In the genomic region with DNA sequence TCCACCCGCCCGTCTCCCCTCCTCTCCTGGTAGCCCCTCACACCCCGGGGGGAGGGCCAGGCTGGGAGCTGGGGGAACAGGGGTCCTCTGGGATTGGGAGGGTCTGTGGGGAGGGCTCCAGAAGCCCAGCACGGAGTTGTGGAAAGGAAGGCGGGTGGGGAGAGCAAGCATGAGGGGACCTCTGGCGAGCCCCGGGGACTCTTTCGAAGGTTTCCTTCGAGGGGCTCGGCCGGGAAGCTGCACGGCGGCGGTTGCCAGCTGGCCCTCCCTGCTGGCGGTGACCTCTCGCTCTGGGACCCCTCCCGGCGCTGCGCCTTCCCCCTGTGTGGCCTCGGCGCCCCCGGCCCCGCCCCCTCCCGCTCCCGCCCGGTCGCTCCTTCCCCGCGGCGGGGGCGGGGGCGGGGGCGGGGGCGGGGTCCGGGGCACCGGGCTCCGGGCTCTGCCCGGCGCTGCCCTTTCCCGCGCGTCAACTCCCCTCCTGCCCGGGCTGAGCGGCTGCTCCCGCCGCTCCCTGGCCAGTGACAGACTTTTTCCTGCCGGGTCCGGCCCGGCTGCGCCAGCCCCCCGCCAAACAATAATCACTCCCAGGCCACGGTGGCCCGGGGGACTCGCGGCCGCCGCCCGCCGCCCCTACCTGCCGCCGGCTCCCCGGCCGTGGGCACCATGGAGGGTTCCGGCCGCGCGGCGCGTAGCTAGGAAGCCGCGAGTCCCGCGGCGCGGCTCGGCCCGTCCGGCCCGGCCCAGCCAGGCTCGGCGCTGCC, we compare ENCODE assay signal across 7 cellular contexts. TPM values are rescaled to one million over a fixed set of nuclear protein-coding genes. Genes with fewer than 3 reads are reported as not detected.
DNase-seq lines count a peak whose midpoint lies in the region; ATAC-seq lines count a peak whose summit lies in the region.
"Had no signal": no experiment of that assay in that cellular context is flagged by ENCODE, and none has a peak within 500 bp of the region (broad histone marks: within the 10 kb centered on the region; RNA-seq: fewer than 3 reads in every experiment).

No MANE protein-coding gene starts in this region.

- H3K36me3 ChIP-seq in adipocyte (ENCODE audit: control insufficient read depth, insufficient read depth, low read length, severe bottlenecking) (no peaks in the 10 kb centered on the region), mucosa of stomach (ENCODE audit: control insufficient read depth, insufficient read depth, low read length) (no peaks in the 10 kb centered on the region)

- H3K4me3 ChIP-seq in adipocyte (ENCODE audit: low read length) = peak overlapping the region; percentile 80
- H3K4me3 ChIP-seq in mucosa of stomach (ENCODE audit: low read length) = no peak overlapping the region

- H3K27me3 ChIP-seq in adipocyte (replicated peaks; ENCODE audit: control insufficient read depth, insufficient read depth, low read length) (no peaks in the 10 kb centered on the region), mucosa of stomach (ENCODE audit: control insufficient read depth, insufficient read depth, low read length) (peaks cover 2% of the 10 kb centered on the region)

- H3K9me3 ChIP-seq in adipocyte (ENCODE audit: control insufficient read depth, low read length) (no peaks in the 10 kb centered on the region), mucosa of stomach (ENCODE audit: control insufficient read depth, low read length) (no peaks in the 10 kb centered on the region)

- H3K9ac ChIP-seq in adipocyte (ENCODE audit: low read length) (peak overlapping the region; percentile 92), mucosa of stomach (ENCODE audit: low read length) (peak overlapping the region; percentile 84)

- ATAC-seq in HG03135 (IDR thresholded peaks at IDR 0.05; ENCODE audit: unreplicated experiment) = no peak

- DNase-seq in Daoy (ENCODE audit: low read depth) (peak; percentile 41), adipocyte (ENCODE audit: low read depth) (peak; percentile 55), putamen (ENCODE audit: low spot score) (no peak), NCI-H1092 treated with DMSO at 0.1 percent for 48 hours (lab: John Stamatoyannopoulos, UW) (no peak)

- H3K4me1 ChIP-seq in adipocyte (ENCODE audit: control insufficient read depth, insufficient read depth, low read length) = peaks cover 54% of the 10 kb centered on the region
- H3K4me1 ChIP-seq in mucosa of stomach (ENCODE audit: control insufficient read depth, insufficient read depth, low read length) = peaks cover 36% of the 10 kb centered on the region

RNA-seq across cellular contexts. Expression of gene CLCF1, which starts 1.0 kb away (rescaled TPM):
- total RNA-seq in Daoy (2014; rRNA removed; shearing (Covaris generic)) = 7.1 TPM in 2 replicates

RNA-seq across cellular contexts. Expression of gene POLD4, which starts 19.1 kb away (rescaled TPM):
- 54.2 and 56.2 TPM in 2 replicates for total RNA-seq in Daoy (2014; rRNA removed; shearing (Covaris generic))

RNA-seq across cellular contexts. Expression of gene RAD9A, which starts 19.4 kb away (rescaled TPM):
- total RNA-seq in Daoy (2014; rRNA removed; shearing (Covaris generic)) = 9.0 and 11.3 TPM in 2 replicates

RNA-seq across cellular contexts. Expression of gene PPP1CA, which starts 29.2 kb away (rescaled TPM):
- total RNA-seq in Daoy (2014; rRNA removed; shearing (Covaris generic)) = 220 and 273 TPM in 2 replicates

RNA-seq across cellular contexts. Expression of gene TBC1D10C, which starts 31.5 kb away (rescaled TPM):
- not detected in 2 replicates for total RNA-seq in Daoy (2014; rRNA removed; shearing (Covaris generic))
- total RNA-seq: LHCN-M2 had no signal

Comparison
In these comparisons a context has a peak if more than half of its experiments do, and no peak if none do; other contexts are left out.
1. DNase-seq: peak in Daoy (single experiment) and adipocyte (single experiment); none in putamen (single experiment) and NCI-H1092 treated with DMSO at 0.1 percent for 48 hours (single experiment).